In the genomic region with DNA sequence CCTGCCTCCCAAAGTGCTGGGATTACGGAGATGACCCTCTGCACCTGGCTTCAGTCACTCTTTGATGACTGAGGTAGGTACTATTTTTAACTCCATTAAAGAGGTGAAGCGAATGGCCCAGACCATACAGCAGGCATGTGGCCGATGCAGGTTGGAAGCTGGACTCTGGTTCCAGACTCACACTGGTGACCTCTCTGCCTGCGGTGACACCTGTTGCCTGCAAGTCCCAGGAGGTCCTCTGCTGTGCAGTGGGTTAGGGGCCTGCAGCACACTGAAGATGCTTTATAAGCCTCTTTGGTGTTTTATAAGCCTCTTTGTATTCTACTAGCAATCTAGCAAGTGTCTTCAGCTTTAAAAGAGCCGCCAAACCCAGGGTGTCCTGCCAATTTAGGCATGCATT, we compare ENCODE assay signal across 21 cellular contexts. TPM values are rescaled to one million over a fixed set of nuclear protein-coding genes. Genes with fewer than 3 reads are reported as not detected.
DNase-seq lines count a peak whose midpoint lies in the region; ATAC-seq, FAIRE-seq and TF ChIP-seq lines count a peak whose summit lies in the region.
"Had no signal": no experiment of that assay in that cellular context is flagged by ENCODE, and none has a peak within 500 bp of the region (broad histone marks: within the 10 kb centered on the region; RNA-seq: fewer than 3 reads in every experiment).

No MANE protein-coding gene starts in this region.

- H3K79me1 ChIP-seq in H1 (ENCODE audit: low read depth, low read length), result peaks cover 2% of the 10 kb centered on the region; the same call in 1 of the 2 replicates

- no peak overlapping the region for H2BK20ac ChIP-seq in H1 (ENCODE audit: low read length)

- H3K79me2 ChIP-seq in H1 (ENCODE audit: control insufficient read depth in 1 of 2, insufficient read depth in 2 of 2, low read length in 2 of 2), result no peaks in the 10 kb centered on the region

- no peaks in the 10 kb centered on the region for H3K4me1 ChIP-seq in HEK293 (ENCODE audit: control insufficient read depth, insufficient read depth, low read length)
- no peaks in the 10 kb centered on the region; a peak in 4 of 7 replicates for H3K4me1 ChIP-seq in H1 (replicated peaks in 1 of 4; ENCODE audit: control insufficient read depth in 3 of 4, insufficient read depth in 4 of 4, low read length in 3 of 4)
- H3K4me1 ChIP-seq: BE2C had no signal

- no peak overlapping the region for H3K4me3 ChIP-seq in HEK293 (ENCODE audit: low read depth, low read length)
- no peak overlapping the region for H3K4me3 ChIP-seq in H1 (ENCODE audit: extremely low read depth in 1 of 4, insufficient read depth in 2 of 4, low read depth in 3 of 4, low read length in 4 of 4)
- H3K4me3 ChIP-seq: BLaER1 had no signal

- no peak for TF ChIP-seq EP300 in H1 (IDR thresholded peaks at IDR 0.05; ENCODE audit: borderline replicate concordance in 1 of 2, low read depth in 2 of 2, low read length in 2 of 2)

- H3K56ac ChIP-seq in H1 (replicated peaks; ENCODE audit: insufficient read length, low read depth, low read length), result no peak overlapping the region

- H3K9me3 ChIP-seq in HEK293 (ENCODE audit: control insufficient read depth, insufficient read depth, low read depth, low read length) (no peaks in the 10 kb centered on the region), H1 (ENCODE audit: insufficient read depth in 2 of 2, low read depth in 1 of 2, low read length in 1 of 2) (no peaks in the 10 kb centered on the region)
- H3K9me3 ChIP-seq: BE2C, BLaER1 had no signal

- POLR2A ChIA-PET in HEK293 (lab: Yijun Ruan, JAX) (interaction anchor here (1.1 kb wide), 1 partner anchor 20 kb away, joined by 3 read pairs; no protein-coding TSS in a partner anchor), H1 (lab: Charles Lee; ENCODE audit: partially characterized antibody) (no interaction called here)

- H4K5ac ChIP-seq in H1 (ENCODE audit: insufficient read length, low read depth, low read length), result no peak overlapping the region

- H4K20me1 ChIP-seq in H1 (replicated peaks in 1 of 2; ENCODE audit: control insufficient read depth in 1 of 2, insufficient read depth in 2 of 2, low read length in 2 of 2), result peaks cover 0 to 9% of the 10 kb centered on the region in 2 experiments
- H4K20me1 ChIP-seq: BLaER1 had no signal

- H3K14ac ChIP-seq in H1 (ENCODE audit: insufficient read length), result no peak overlapping the region

- H3K23ac ChIP-seq in H1 (ENCODE audit: insufficient read length), result no peak overlapping the region

- CTCF ChIA-PET in HEK293 (lab: Yijun Ruan, JAX) (interaction anchor here (0.6 to 0.7 kb wide), 3 partner anchors 19 to 302 kb away, joined by 3 to 5 read pairs (median 4); no protein-coding TSS in a partner anchor), H1 (lab: Charles Lee; ENCODE audit: partially characterized antibody) (interaction anchor here (0.6 kb wide), 1 partner anchor 74 kb away, joined by 4 read pairs; no protein-coding TSS in a partner anchor)

- H4K91ac ChIP-seq in H1 (replicated peaks; ENCODE audit: insufficient read length, low read length), result no peak overlapping the region

- H3K27ac ChIP-seq in HEK293 (ENCODE audit: extremely low read depth, low read depth, low read length), result no peak overlapping the region
- no peak overlapping the region for H3K27ac ChIP-seq in H1 (ENCODE audit: low read depth, low read length)
- H3K27ac ChIP-seq: BLaER1 had no signal

- no peak for FAIRE-seq in H1 (lab: Jason Lieb, UNC)
- FAIRE-seq: A204.1, G401.6, GM12891, GM19239 had no signal

- no peak for ATAC-seq in HG02840 (IDR thresholded peaks at IDR 0.05; ENCODE audit: low FRiP score, unreplicated experiment)

- peaks cover 0 to 5% (median 0%) of the 10 kb centered on the region in 4 experiments; a peak in 3 of 7 replicates for H3K27me3 ChIP-seq in H1 (replicated peaks in 1 of 4; ENCODE audit: control insufficient read depth in 3 of 4, extremely low read depth in 1 of 4, insufficient read depth in 3 of 4, low read length in 3 of 4)
- H3K27me3 ChIP-seq: BE2C, BLaER1 had no signal

- H3K4ac ChIP-seq in H1 (replicated peaks; ENCODE audit: insufficient read length, low read depth, low read length), result no peak overlapping the region

- H3K36me3 ChIP-seq in HEK293 (ENCODE audit: control insufficient read depth in 2 of 2, insufficient read depth in 1 of 2, low read length in 2 of 2) (no peaks in the 10 kb centered on the region), H1 (ENCODE audit: control insufficient read depth in 2 of 4, insufficient read depth in 4 of 4, low read length in 3 of 4) (no peaks in the 10 kb centered on the region; a peak in 1 of 8 replicates)
- H3K36me3 ChIP-seq: BE2C, BLaER1 had no signal

- H2AFZ ChIP-seq in H1 (ENCODE audit: low read length), result no peak overlapping the region

- no peak overlapping the region for H2BK120ac ChIP-seq in H1 (replicated peaks; ENCODE audit: low read depth, low read length)

- H3K9ac ChIP-seq in H1 (replicated peaks in 1 of 4; ENCODE audit: extremely low read depth in 1 of 4, low read depth in 3 of 4, low read length in 3 of 4), result no peak overlapping the region
- H3K9ac ChIP-seq: BLaER1 had no signal

- H4K8ac ChIP-seq in H1 (ENCODE audit: extremely low read depth, insufficient read depth, low read length), result no peak overlapping the region

- no peak overlapping the region for H2BK5ac ChIP-seq in H1 (ENCODE audit: low read depth, low read length)

- H2BK12ac ChIP-seq in H1 (ENCODE audit: low read depth, low read length), result peak overlapping the region; percentile 45; the same call in 1 of the 2 replicates

- no peak overlapping the region for H3K18ac ChIP-seq in H1 (ENCODE audit: extremely low read depth, low read length)

- TF ChIP-seq CTCF in HEK293 (tag by site-specific recombination; IDR thresholded peaks at IDR 0.05) (no peak), H1 (IDR thresholded peaks at IDR 0.05; ENCODE audit: control extremely low read depth in 1 of 3, insufficient read depth in 1 of 3, low read depth in 1 of 3, low read length in 3 of 3) (no peak)

- no peak overlapping the region for H3K4me2 ChIP-seq in H1 (ENCODE audit: insufficient read depth in 1 of 2, low read depth in 2 of 2, low read length in 2 of 2)
- H3K4me2 ChIP-seq: BLaER1 had no signal

- H2AK5ac ChIP-seq in H1 (ENCODE audit: low read depth, low read length), result no peak overlapping the region

- TF ChIP-seq RAD21 in H1 (IDR thresholded peaks at IDR 0.05 in 1 of 2, conservative IDR thresholded peaks at IDR 0.05 in 1 of 2; ENCODE audit: low read depth in 2 of 2, low read length in 2 of 2), result no peak

- TF ChIP-seq POLR2A in H1 (IDR thresholded peaks at IDR 0.05; ENCODE audit: control extremely low read depth in 1 of 2, low read depth in 2 of 2, low read length in 2 of 2), result no peak

- 90% methylated on average over 5 of the region's 5 CpGs; no CpG with 5 or more reads in 1 of the 2 experiments for WGBS in H1 (ENCODE audit: extremely low coverage in 1 of 2, insufficient coverage in 1 of 2, insufficient read length in 1 of 2, insufficient replicate concordance in 2 of 2, low coverage in 1 of 2, low lambda C conversion rate in 2 of 2, missing lambda C conversion rate in 1 of 2), 2 experiments

- H2BK15ac ChIP-seq in H1 (ENCODE audit: low read length), result no peak overlapping the region

- DNase-seq in H1 (ENCODE audit: low read depth in 1 of 2, low spot score in 2 of 2) (no peak), NCI-H524 (lab: John Stamatoyannopoulos, UW) (no peak), hepatic stellate cell (ENCODE audit: low spot score) (no peak)
- DNase-seq: 8988T; ACHN; BE2C; C1 segment of cervical spinal cord; CD4-positive, alpha-beta memory T cell; CD4-positive, CD25-positive, alpha-beta regulatory T cell; CD8-positive, alpha-beta memory T cell; COR-L47; DMS79 treated with DMSO at 0.1 percent for 48 hours; GF-D8 had no signal

- peaks cover 10% of the 10 kb centered on the region; the same call in 1 of the 2 replicates for H3K23me2 ChIP-seq in H1 (ENCODE audit: low read depth, low read length)

TF ChIP-seq in HEK293, 187 proteins besides CTCF, POLR2A, EP300 and RAD21:
- TF ChIP-seq ZBTB1 (tag by site-specific recombination; IDR thresholded peaks at IDR 0.05) (no peak), SCRT2 (tag by site-specific recombination; IDR thresholded peaks at IDR 0.05) (peak; percentile 66), MEIS1 (CRISPR knock-in tag; IDR thresholded peaks at IDR 0.05; ENCODE audit: borderline replicate concordance) (no peak), ZNF529 (tag by site-specific recombination; IDR thresholded peaks at IDR 0.05; ENCODE audit: insufficient replicate concordance) (no peak)

TF ChIP-seq in H1, 55 proteins besides CTCF, POLR2A, EP300 and RAD21:
- TF ChIP-seq BCL11A (IDR thresholded peaks at IDR 0.05; ENCODE audit: low read depth in 2 of 2, low read length in 2 of 2) (no peak), RXRA (IDR thresholded peaks at IDR 0.05; ENCODE audit: insufficient read depth, low read depth, low read length) (no peak), HDAC6 (IDR thresholded peaks at IDR 0.05; ENCODE audit: low read depth, low read length) (no peak), KDM1A (IDR thresholded peaks at IDR 0.05; ENCODE audit: borderline replicate concordance, low read length) (no peak), MAFK (IDR thresholded peaks at IDR 0.05; ENCODE audit: low read depth, low read length) (no peak), SIRT6 (IDR thresholded peaks at IDR 0.05; ENCODE audit: low read length) (no peak), RFX5 (IDR thresholded peaks at IDR 0.05; ENCODE audit: borderline replicate concordance, low read depth, low read length) (no peak), TCF12 (IDR thresholded peaks at IDR 0.05; ENCODE audit: low read depth, low read length) (no peak), SP2 (IDR thresholded peaks at IDR 0.05; ENCODE audit: low read length) (no peak)

RNA-seq across cellular contexts. Expression of gene PTCH1, which starts 49.2 kb away (rescaled TPM):
- 34.1 and 42.3 TPM in 2 replicates for total RNA-seq in H1 (2021; fragmentation: NEBNext Ultra II Directional; extraction: Animal tissue kit (Norgen Biotek cat#: 25700))
- polyA plus RNA-seq in H1 (2011; rRNA removed), result 6.4 and 17.9 TPM in 2 replicates
- polyA plus RNA-seq in H1 (2011; cell fraction: cytosol; rRNA removed), result 6.7 TPM
- polyA plus RNA-seq in H1 (2011; cell fraction: nucleus; rRNA removed), result 30.2 TPM
- 8.8 to 11.1 TPM (median 10.7 TPM) in 4 replicates for polyA plus RNA-seq in H1 (2012, experiment 1 of 2)
- polyA plus RNA-seq in H1 (2012, experiment 2 of 2), result 14.3 TPM
- 12.6 TPM for polyA plus RNA-seq in H1 (2013, experiment 1 of 2)
- polyA plus RNA-seq in H1 (2013, experiment 2 of 2), result 12.5 TPM
- polyA minus RNA-seq in H1 (2011; rRNA and poly(A)+ RNA removed), result 18.6 and 19.0 TPM in 2 replicates
- 24.4 TPM for polyA minus RNA-seq in H1 (2011; cell fraction: cytosol; rRNA and poly(A)+ RNA removed)
- 60.1 TPM for polyA minus RNA-seq in H1 (2011; cell fraction: nucleus; rRNA and poly(A)+ RNA removed)
- polyA plus RNA-seq: CD14-positive monocyte had no signal
